17 cellular contexts compared by ENCODE assay signal in genomic region chr12:11510671-11511070, GRCh38.
"Had no signal": no experiment of that assay in that cellular context is flagged by ENCODE, and none has a peak within 500 bp of the region (broad histone marks: within the 10 kb centered on the region; RNA-seq: fewer than 3 reads in every experiment).

No MANE protein-coding gene starts in this region.

- H3K27ac ChIP-seq: foreskin keratinocyte, left ventricle myocardium inferior, thoracic aorta, upper lobe of left lung had no signal

- H3K4me1 ChIP-seq: foreskin keratinocyte, left ventricle myocardium inferior, upper lobe of left lung had no signal

- H3K36me3 ChIP-seq: left ventricle myocardium inferior, thoracic aorta, upper lobe of left lung had no signal

- H3K9me3 ChIP-seq: left ventricle myocardium inferior, thoracic aorta, upper lobe of left lung had no signal

- DNase-seq: activated CD4-positive, alpha-beta memory T cell treated with anti-CD3 and anti-CD28 coated beads for 36 hours; activated CD4-positive, alpha-beta T cell treated with anti-CD3 and anti-CD28 coated beads for 48 hours; activated CD8-positive, alpha-beta memory T cell treated with anti-CD3 and anti-CD28 coated beads, Interleukin-2, amount 10 ng/mL, durations not matched to agents 7 days and 5 days; activated gamma-delta T cell treated with Interleukin-2 at 50 U/mL for 16 hours; activated T-cell treated with anti-CD3 and anti-CD28 coated beads for 4 hours; aorta; caudate nucleus; dermis blood vessel endothelial cell; effector CD8-positive, alpha-beta T cell; foreskin keratinocyte; left ventricle myocardium inferior; stimulated activated CD4-positive, alpha-beta T cell treated with anti-CD3 and anti-CD28 coated beads, Interleukin-4, amount 100 ng/mL, for 24 hours; stimulated activated naive CD4-positive, alpha-beta T cell treated with Interleukin-2 at 50 U/mL for 16 hours; T-helper 17 cell; upper lobe of left lung had no signal

- ATAC-seq: activated CD8-positive, alpha-beta memory T cell treated with anti-CD3 and anti-CD28 coated beads, Interleukin-2, amount 10 ng/mL, durations not matched to agents 7 days and 5 days; foreskin keratinocyte; natural killer cell treated with Interleukin-12 subunit alpha and Interleukin-12 subunit beta and Interleukin-15 and Interleukin-18, amount 100 ng/mL, for 72 hours; T-helper 17 cell had no signal

- H3K4me3 ChIP-seq: left ventricle myocardium inferior, thoracic aorta, upper lobe of left lung had no signal

- H3K27me3 ChIP-seq: upper lobe of left lung had no signal
